ENCODE assay signal across 1 cellular context in genomic region chr1:43493661-43494450, GRCh38.
TF ChIP-seq lines count a peak whose summit lies in the region.

No MANE protein-coding gene starts in this region.

TF ChIP-seq in GM23338, 12 proteins besides CTCF, POLR2A, EP300 and RAD21 (continued from another document):
- TF ChIP-seq REST (IDR thresholded peaks at IDR 0.05; ENCODE audit: unreplicated experiment) (no peak), STAT1 (IDR thresholded peaks at IDR 0.05; ENCODE audit: unreplicated experiment) (no peak), EZH2phosphoT487 (IDR thresholded peaks at IDR 0.05; ENCODE audit: unreplicated experiment) (no peak), ZNF462 (CRISPR knock-in tag; IDR thresholded peaks at IDR 0.05) (peak; percentile 87)
TF ChIP-seq in GM23338: peak in this region for 1.
